1 cellular context compared by ENCODE assay signal in the genomic region with DNA sequence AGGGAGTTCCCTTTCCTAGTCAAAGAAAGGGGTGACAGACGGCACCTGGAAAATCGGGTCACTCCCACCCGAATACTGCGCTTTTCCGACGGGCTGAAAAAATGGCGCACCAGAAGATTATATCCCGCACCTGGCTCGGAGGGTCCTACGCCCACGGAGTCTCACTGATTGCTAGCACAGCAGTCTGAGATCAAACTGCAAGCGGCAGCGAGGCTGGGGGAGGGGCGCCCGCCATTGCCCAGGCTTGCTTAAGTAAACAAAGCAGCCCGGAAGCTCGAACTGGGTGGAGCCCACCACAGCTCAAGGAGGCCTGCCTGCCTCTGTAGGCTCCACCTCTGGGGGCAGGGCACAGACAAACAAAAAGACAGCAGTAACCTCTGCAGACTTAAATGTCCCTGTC. TPM values are rescaled to one million over a fixed set of nuclear protein-coding genes. Genes with fewer than 3 reads are reported as not detected.
"Had no signal": no experiment of that assay in that cellular context is flagged by ENCODE, and none has a peak within 500 bp of the region (broad histone marks: within the 10 kb centered on the region; RNA-seq: fewer than 3 reads in every experiment).

No MANE protein-coding gene starts in this region.

RNA-seq across cellular contexts. Expression of a gene that starts 41.1 kb away (rescaled TPM):
- total RNA-seq: H4 had no signal
